Comparison of ENCODE assay signal across 1 cellular context in the genomic region with DNA sequence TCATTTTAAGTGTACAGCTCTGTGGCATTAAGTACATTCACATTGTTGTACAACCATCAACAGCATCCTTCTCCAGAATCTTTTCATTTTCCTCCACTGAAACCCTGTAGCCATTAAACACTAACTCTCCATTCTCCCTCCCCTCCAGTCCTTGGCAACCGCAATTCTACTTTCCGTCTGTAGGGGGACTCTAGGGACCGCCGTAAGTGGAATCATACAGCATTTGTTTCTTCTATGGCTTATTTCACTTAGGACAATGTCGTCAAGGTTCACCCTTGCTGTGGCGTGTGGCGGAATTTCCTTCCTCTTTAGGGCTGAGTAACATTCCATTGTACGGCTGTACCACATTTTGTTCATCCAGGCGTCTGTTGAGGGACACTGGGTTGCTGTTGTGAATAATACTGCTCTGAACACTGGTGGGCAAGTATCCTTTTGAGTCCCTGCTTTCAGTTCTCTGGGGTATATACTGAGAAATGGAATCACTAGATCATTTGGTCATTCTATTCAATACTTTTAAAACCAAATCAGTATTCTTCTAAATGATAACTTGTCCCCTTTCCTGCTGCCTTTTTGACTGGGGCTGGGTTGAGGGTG.
TF ChIP-seq lines count a peak whose summit lies in the region.

No MANE protein-coding gene starts in this region.

TF ChIP-seq in WTC11, 78 proteins besides CTCF, POLR2A, EP300 and RAD21 (continued from another document):
- TF ChIP-seq, protein P1, sequence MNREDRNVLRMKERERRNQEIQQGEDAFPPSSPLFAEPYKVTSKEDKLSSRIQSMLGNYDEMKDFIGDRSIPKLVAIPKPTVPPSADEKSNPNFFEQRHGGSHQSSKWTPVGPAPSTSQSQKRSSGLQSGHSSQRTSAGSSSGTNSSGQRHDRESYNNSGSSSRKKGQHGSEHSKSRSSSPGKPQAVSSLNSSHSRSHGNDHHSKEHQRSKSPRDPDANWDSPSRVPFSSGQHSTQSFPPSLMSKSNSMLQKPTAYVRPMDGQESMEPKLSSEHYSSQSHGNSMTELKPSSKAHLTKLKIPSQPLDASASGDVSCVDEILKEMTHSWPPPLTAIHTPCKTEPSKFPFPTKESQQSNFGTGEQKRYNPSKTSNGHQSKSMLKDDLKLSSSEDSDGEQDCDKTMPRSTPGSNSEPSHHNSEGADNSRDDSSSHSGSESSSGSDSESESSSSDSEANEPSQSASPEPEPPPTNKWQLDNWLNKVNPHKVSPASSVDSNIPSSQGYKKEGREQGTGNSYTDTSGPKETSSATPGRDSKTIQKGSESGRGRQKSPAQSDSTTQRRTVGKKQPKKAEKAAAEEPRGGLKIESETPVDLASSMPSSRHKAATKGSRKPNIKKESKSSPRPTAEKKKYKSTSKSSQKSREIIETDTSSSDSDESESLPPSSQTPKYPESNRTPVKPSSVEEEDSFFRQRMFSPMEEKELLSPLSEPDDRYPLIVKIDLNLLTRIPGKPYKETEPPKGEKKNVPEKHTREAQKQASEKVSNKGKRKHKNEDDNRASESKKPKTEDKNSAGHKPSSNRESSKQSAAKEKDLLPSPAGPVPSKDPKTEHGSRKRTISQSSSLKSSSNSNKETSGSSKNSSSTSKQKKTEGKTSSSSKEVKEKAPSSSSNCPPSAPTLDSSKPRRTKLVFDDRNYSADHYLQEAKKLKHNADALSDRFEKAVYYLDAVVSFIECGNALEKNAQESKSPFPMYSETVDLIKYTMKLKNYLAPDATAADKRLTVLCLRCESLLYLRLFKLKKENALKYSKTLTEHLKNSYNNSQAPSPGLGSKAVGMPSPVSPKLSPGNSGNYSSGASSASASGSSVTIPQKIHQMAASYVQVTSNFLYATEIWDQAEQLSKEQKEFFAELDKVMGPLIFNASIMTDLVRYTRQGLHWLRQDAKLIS (CRISPR knock-in tag; IDR thresholded peaks at IDR 0.05; ENCODE audit: borderline replicate concordance): no peak
- TF ChIP-seq NFE2L1 (CRISPR knock-in tag; IDR thresholded peaks at IDR 0.05): no peak
- TF ChIP-seq ZNF263 (CRISPR knock-in tag; IDR thresholded peaks at IDR 0.05; ENCODE audit: low read depth): no peak
- no peak for TF ChIP-seq JAZF1 (CRISPR knock-in tag; IDR thresholded peaks at IDR 0.05)
- TF ChIP-seq, protein P2, sequence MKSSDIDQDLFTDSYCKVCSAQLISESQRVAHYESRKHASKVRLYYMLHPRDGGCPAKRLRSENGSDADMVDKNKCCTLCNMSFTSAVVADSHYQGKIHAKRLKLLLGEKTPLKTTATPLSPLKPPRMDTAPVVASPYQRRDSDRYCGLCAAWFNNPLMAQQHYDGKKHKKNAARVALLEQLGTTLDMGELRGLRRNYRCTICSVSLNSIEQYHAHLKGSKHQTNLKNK (CRISPR knock-in tag; IDR thresholded peaks at IDR 0.05): no peak
- no peak for TF ChIP-seq NFYB (CRISPR knock-in tag; conservative IDR thresholded peaks at IDR 0.05; ENCODE audit: low read depth)
- TF ChIP-seq, protein P3, sequence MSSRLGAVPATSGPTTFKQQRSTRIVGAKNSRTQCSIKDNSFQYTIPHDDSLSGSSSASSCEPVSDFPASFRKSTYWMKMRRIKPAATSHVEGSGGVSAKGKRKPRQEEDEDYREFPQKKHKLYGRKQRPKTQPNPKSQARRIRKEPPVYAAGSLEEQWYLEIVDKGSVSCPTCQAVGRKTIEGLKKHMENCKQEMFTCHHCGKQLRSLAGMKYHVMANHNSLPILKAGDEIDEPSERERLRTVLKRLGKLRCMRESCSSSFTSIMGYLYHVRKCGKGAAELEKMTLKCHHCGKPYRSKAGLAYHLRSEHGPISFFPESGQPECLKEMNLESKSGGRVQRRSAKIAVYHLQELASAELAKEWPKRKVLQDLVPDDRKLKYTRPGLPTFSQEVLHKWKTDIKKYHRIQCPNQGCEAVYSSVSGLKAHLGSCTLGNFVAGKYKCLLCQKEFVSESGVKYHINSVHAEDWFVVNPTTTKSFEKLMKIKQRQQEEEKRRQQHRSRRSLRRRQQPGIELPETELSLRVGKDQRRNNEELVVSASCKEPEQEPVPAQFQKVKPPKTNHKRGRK (CRISPR knock-in tag; IDR thresholded peaks at IDR 0.05; ENCODE audit: borderline replicate concordance): no peak
- no peak for TF ChIP-seq HMGA2 (CRISPR knock-in tag; IDR thresholded peaks at IDR 0.05)
- TF ChIP-seq, protein P4, sequence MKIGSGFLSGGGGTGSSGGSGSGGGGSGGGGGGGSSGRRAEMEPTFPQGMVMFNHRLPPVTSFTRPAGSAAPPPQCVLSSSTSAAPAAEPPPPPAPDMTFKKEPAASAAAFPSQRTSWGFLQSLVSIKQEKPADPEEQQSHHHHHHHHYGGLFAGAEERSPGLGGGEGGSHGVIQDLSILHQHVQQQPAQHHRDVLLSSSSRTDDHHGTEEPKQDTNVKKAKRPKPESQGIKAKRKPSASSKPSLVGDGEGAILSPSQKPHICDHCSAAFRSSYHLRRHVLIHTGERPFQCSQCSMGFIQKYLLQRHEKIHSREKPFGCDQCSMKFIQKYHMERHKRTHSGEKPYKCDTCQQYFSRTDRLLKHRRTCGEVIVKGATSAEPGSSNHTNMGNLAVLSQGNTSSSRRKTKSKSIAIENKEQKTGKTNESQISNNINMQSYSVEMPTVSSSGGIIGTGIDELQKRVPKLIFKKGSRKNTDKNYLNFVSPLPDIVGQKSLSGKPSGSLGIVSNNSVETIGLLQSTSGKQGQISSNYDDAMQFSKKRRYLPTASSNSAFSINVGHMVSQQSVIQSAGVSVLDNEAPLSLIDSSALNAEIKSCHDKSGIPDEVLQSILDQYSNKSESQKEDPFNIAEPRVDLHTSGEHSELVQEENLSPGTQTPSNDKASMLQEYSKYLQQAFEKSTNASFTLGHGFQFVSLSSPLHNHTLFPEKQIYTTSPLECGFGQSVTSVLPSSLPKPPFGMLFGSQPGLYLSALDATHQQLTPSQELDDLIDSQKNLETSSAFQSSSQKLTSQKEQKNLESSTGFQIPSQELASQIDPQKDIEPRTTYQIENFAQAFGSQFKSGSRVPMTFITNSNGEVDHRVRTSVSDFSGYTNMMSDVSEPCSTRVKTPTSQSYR (CRISPR knock-in tag; IDR thresholded peaks at IDR 0.05): no peak
- TF ChIP-seq, protein P5, sequence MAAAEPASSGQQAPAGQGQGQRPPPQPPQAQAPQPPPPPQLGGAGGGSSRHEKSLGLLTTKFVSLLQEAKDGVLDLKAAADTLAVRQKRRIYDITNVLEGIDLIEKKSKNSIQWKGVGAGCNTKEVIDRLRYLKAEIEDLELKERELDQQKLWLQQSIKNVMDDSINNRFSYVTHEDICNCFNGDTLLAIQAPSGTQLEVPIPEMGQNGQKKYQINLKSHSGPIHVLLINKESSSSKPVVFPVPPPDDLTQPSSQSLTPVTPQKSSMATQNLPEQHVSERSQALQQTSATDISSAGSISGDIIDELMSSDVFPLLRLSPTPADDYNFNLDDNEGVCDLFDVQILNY (CRISPR knock-in tag; IDR thresholded peaks at IDR 0.05): no peak
- TF ChIP-seq, protein P6, sequence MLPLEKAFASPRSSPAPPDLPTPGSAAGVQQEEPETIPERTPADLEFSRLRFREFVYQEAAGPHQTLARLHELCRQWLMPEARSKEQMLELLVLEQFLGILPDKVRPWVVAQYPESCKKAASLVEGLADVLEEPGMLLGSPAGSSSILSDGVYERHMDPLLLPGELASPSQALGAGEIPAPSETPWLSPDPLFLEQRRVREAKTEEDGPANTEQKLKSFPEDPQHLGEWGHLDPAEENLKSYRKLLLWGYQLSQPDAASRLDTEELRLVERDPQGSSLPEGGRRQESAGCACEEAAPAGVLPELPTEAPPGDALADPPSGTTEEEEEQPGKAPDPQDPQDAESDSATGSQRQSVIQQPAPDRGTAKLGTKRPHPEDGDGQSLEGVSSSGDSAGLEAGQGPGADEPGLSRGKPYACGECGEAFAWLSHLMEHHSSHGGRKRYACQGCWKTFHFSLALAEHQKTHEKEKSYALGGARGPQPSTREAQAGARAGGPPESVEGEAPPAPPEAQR (CRISPR knock-in tag; IDR thresholded peaks at IDR 0.05): no peak
